ENCODE assay signal across 1 cellular context in genomic region chr11:25943777-25944661, GRCh38.
TF ChIP-seq lines count a peak whose summit lies in the region.

No MANE protein-coding gene starts in this region.

TF ChIP-seq in H1, 55 proteins besides CTCF, POLR2A, EP300 and RAD21 (continued from another document):
- TF ChIP-seq, protein P1, sequence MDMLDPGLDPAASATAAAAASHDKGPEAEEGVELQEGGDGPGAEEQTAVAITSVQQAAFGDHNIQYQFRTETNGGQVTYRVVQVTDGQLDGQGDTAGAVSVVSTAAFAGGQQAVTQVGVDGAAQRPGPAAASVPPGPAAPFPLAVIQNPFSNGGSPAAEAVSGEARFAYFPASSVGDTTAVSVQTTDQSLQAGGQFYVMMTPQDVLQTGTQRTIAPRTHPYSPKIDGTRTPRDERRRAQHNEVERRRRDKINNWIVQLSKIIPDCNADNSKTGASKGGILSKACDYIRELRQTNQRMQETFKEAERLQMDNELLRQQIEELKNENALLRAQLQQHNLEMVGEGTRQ (IDR thresholded peaks at IDR 0.05; ENCODE audit: low read length), result no peak
- TF ChIP-seq KDM1A (IDR thresholded peaks at IDR 0.05; ENCODE audit: borderline replicate concordance, low read length) (no peak), CBX8 (IDR thresholded peaks at IDR 0.05; ENCODE audit: borderline replicate concordance, low read depth, low read length) (no peak), CHD1 (IDR thresholded peaks at IDR 0.05; ENCODE audit: low read depth, low read length) (no peak), SAP30 (IDR thresholded peaks at IDR 0.05; ENCODE audit: insufficient read depth, insufficient replicate concordance, low read length) (no peak), GABPA (IDR thresholded peaks at IDR 0.05; ENCODE audit: borderline replicate concordance, insufficient read depth, low read length) (no peak), CEBPB (IDR thresholded peaks at IDR 0.05; ENCODE audit: low read depth, low read length) (no peak), SP1 (IDR thresholded peaks at IDR 0.05; ENCODE audit: low read depth, low read length) (no peak), GTF2F1 (IDR thresholded peaks at IDR 0.05; ENCODE audit: borderline replicate concordance, low read depth, low read length) (no peak), SP2 (IDR thresholded peaks at IDR 0.05; ENCODE audit: low read length) (no peak), ATF3 (IDR thresholded peaks at IDR 0.05; ENCODE audit: insufficient read depth, low read depth, low read length) (no peak), TBP (IDR thresholded peaks at IDR 0.05; ENCODE audit: low read depth, low read length) (no peak), TAF1 (IDR thresholded peaks at IDR 0.05; ENCODE audit: low read depth, low read length) (no peak), SIN3A (conservative IDR thresholded peaks at IDR 0.05 in 1 of 2, IDR thresholded peaks at IDR 0.05 in 1 of 2; ENCODE audit: low read depth in 1 of 2, low read length in 2 of 2) (no peak)
- TF ChIP-seq, protein P2, sequence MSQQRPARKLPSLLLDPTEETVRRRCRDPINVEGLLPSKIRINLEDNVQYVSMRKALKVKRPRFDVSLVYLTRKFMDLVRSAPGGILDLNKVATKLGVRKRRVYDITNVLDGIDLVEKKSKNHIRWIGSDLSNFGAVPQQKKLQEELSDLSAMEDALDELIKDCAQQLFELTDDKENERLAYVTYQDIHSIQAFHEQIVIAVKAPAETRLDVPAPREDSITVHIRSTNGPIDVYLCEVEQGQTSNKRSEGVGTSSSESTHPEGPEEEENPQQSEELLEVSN (IDR thresholded peaks at IDR 0.05), result no peak
